ENCODE assay signal across 13 cellular contexts in genomic region chr3:146157325-146158060, GRCh38. TPM values are rescaled to one million over a fixed set of nuclear protein-coding genes. Genes with fewer than 3 reads are reported as not detected.
DNase-seq lines count a peak whose midpoint lies in the region; ATAC-seq and TF ChIP-seq lines count a peak whose summit lies in the region.
"Had no signal": no experiment of that assay in that cellular context is flagged by ENCODE, and none has a peak within 500 bp of the region (broad histone marks: within the 10 kb centered on the region; RNA-seq: fewer than 3 reads in every experiment).

No MANE protein-coding gene starts in this region.

- no peaks in the 10 kb centered on the region for H3K9me3 ChIP-seq in body of pancreas
- no peaks in the 10 kb centered on the region for H3K9me3 ChIP-seq in left lung
- no peaks in the 10 kb centered on the region for H3K9me3 ChIP-seq in skeletal muscle tissue (ENCODE audit: control insufficient read depth in 3 of 3, low read length in 3 of 3)

- TF ChIP-seq POLR2A in body of pancreas (IDR thresholded peaks at IDR 0.05) = no peak

- 67 to 80% methylated on average over 2 of the region's 2 CpGs for WGBS in body of pancreas, 2 donors

- H3K27me3 ChIP-seq in body of pancreas (no peaks in the 10 kb centered on the region), left lung (peaks cover 0 to 33% of the 10 kb centered on the region in 2 donors), skeletal muscle tissue (ENCODE audit: control insufficient read depth in 3 of 3, insufficient read depth in 3 of 3, low read length in 3 of 3) (peaks cover 0 to 4% (median 0%) of the 10 kb centered on the region in 3 donors)

- ATAC-seq in body of pancreas (no peak), left lung (no peak), HG03139 (IDR thresholded peaks at IDR 0.05; ENCODE audit: unreplicated experiment) (no peak), HG03442 (IDR thresholded peaks at IDR 0.05; ENCODE audit: unreplicated experiment) (no peak)
- ATAC-seq: activated CD8-positive, alpha-beta T cell treated with anti-CD3 and anti-CD28 coated beads, Interleukin-2, amount 10 ng/mL, durations not matched to agents 7 days and 5 days; T-helper 17 cell had no signal

- H3K27ac ChIP-seq in body of pancreas (peak overlapping the region; percentile 74 to 98 (median 94)), left lung (peak overlapping the region; percentile 63 to 69), skeletal muscle tissue (ENCODE audit: low read depth, low read length) (peak overlapping the region; percentile 91)

- H3K4me1 ChIP-seq in body of pancreas = peaks cover 73% of the 10 kb centered on the region
- H3K4me1 ChIP-seq in left lung = peaks cover 3 to 22% of the 10 kb centered on the region in 2 donors
- peaks cover 4 to 22% (median 7%) of the 10 kb centered on the region in 3 donors for H3K4me1 ChIP-seq in skeletal muscle tissue (ENCODE audit: control insufficient read depth in 3 of 3, insufficient read depth in 3 of 3, low read length in 3 of 3)

- H3K4me3 ChIP-seq in GM12865 (ENCODE audit: low read depth, low read length) (peak overlapping the region; percentile 69), body of pancreas (no peak overlapping the region), left lung (no peak overlapping the region), skeletal muscle tissue (ENCODE audit: low read length in 3 of 3) (no peak overlapping the region)

- intact Hi-C loops in body of pancreas (cut with DNase I) = no loop called here
- intact Hi-C loops in left lung (cut with DNase I) = no loop called here

- DNase-seq in GM12865 (ENCODE audit: low read depth) (no peak), body of pancreas (no peak), left lung (no peak), NCI-H226 (no peak)
- DNase-seq in stimulated activated CD4-positive, alpha-beta T cell treated with anti-CD3 and anti-CD28 coated beads, Interleukin-1b, Interleukin-23, amount 100 ng/mL, for 48 hours = no peak
- DNase-seq: activated CD8-positive, alpha-beta T cell treated with anti-CD3 and anti-CD28 coated beads, Interleukin-2, amount 10 ng/mL, durations not matched to agents 7 days and 5 days; CD4-positive, CD25-positive, alpha-beta regulatory T cell; KG1; stimulated activated CD4-positive, alpha-beta T cell treated with anti-CD3 and anti-CD28 coated beads, Interleukin-12 subunit alpha, Interleukin-12 subunit beta, amount 100 ng/mL, for 4 hours; T-helper 17 cell had no signal

- peak overlapping the region in 2 of 3 donors; percentile 17 to 32 for H3K9ac ChIP-seq in skeletal muscle tissue (ENCODE audit: low read depth in 1 of 3, low read length in 3 of 3)

- TF ChIP-seq CTCF in GM12865 (IDR thresholded peaks at IDR 0.05; ENCODE audit: insufficient read depth, low read depth, low read length, missing control alignments) (no peak), body of pancreas (IDR thresholded peaks at IDR 0.05) (no peak), left lung (IDR thresholded peaks at IDR 0.05) (no peak)

- no peaks in the 10 kb centered on the region for H3K36me3 ChIP-seq in body of pancreas (replicated peaks in 1 of 2; ENCODE audit: insufficient read depth in 1 of 2, low read depth in 2 of 2)
- no peaks in the 10 kb centered on the region for H3K36me3 ChIP-seq in left lung
- H3K36me3 ChIP-seq in skeletal muscle tissue (ENCODE audit: control insufficient read depth in 3 of 3, insufficient read depth in 3 of 3, low read length in 3 of 3) = no peaks in the 10 kb centered on the region

RNA-seq across cellular contexts. Expression of gene PLOD2, which starts 3.5 kb away (rescaled TPM):
- 10 to 100 TPM; 16.8 to 24.4 TPM for total RNA-seq in body of pancreas
- 10 to 100 TPM; 41.9 to 52.6 TPM for total RNA-seq in left lung
- total RNA-seq in skeletal muscle tissue = 22.4 TPM
